ENCODE assay signal across 8 cellular contexts in the genomic region with DNA sequence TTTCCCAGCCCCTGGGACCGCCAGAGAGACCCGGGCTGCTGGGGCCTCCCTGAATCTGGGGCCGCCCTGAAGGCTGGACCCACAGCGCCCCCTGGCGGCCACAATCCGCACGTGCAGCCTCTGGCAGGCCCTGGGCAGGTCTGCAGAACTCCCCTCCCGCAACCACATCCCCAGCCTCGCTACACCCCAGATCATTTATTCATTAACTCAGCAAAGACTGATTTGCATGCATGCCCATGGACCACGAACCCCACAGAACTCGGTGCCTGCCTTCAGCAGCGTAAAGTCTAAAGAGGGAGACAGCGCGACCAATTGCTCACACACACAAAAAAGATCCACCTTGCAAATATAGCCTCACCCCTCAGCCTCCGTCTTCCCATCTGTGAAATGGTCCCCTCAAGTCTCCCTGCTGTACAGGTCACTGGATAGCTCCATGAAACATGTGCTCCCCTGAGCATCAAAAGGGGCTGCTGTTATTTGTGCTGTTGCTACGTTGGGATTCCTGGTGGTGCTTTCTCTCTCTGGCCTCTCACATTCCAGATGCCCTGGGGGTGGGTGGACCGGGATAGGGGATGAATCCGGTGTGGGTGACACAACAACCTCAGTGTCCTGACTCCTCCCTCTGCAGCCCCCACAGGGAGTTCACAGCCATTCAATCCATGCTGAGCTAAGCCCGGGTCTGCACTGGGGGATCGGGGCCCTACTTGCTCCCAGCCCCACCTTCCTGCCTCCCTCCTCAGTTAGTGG.
DNase-seq lines count a peak whose midpoint lies in the region; ATAC-seq and TF ChIP-seq lines count a peak whose summit lies in the region.

No MANE protein-coding gene starts in this region.

- no peaks in the 10 kb centered on the region for H3K27me3 ChIP-seq in BE2C
- no peaks in the 10 kb centered on the region for H3K27me3 ChIP-seq in endodermal cell (ENCODE audit: control insufficient read depth, insufficient read depth, low read length, poor library complexity, severe bottlenecking)
- H3K27me3 ChIP-seq in muscle layer of colon (ENCODE audit: control insufficient read depth in 1 of 2, insufficient read depth in 2 of 2, low read length in 2 of 2), result no peaks in the 10 kb centered on the region

- H3K36me3 Mint-ChIP-seq in endodermal cell (ENCODE audit: low read depth), result no peaks in the 10 kb centered on the region

- H3K27ac ChIP-seq in endodermal cell (ENCODE audit: low read depth, low read length) (no peak overlapping the region), muscle layer of colon (ENCODE audit: low read depth, low read length) (peak overlapping the region; percentile 67)

- H3K27me3 Mint-ChIP-seq in endodermal cell (ENCODE audit: insufficient read depth), result peaks cover 13% of the 10 kb centered on the region

- H3K4me1 Mint-ChIP-seq in endodermal cell, result peaks cover 3% of the 10 kb centered on the region

- H3K36me3 ChIP-seq in BE2C, result no peaks in the 10 kb centered on the region
- no peaks in the 10 kb centered on the region for H3K36me3 ChIP-seq in endodermal cell (ENCODE audit: control insufficient read depth, insufficient read depth, low read length)
- no peaks in the 10 kb centered on the region for H3K36me3 ChIP-seq in muscle layer of colon (ENCODE audit: insufficient read depth, low read length)

- ATAC-seq in GM18907 (IDR thresholded peaks at IDR 0.05; ENCODE audit: unreplicated experiment) (peak; percentile 84), HG03196 (IDR thresholded peaks at IDR 0.05; ENCODE audit: unreplicated experiment) (peak; percentile 68)

- H3K4me3 Mint-ChIP-seq in endodermal cell, result no peak overlapping the region

- H3K9me3 ChIP-seq in BE2C, result peaks cover 10% of the 10 kb centered on the region
- H3K9me3 ChIP-seq in endodermal cell (ENCODE audit: control insufficient read depth, low read length), result peaks cover 10% of the 10 kb centered on the region
- H3K9me3 ChIP-seq in muscle layer of colon (ENCODE audit: low read length), result no peaks in the 10 kb centered on the region

- H3K9ac ChIP-seq in endodermal cell (ENCODE audit: extremely low read depth, low read length, poor library complexity, severe bottlenecking) (no peak overlapping the region), muscle layer of colon (ENCODE audit: low read length) (no peak overlapping the region)

- TF ChIP-seq CTCF in BE2C (IDR thresholded peaks at IDR 0.05; ENCODE audit: low read depth, low read length) (peak; percentile 94), endodermal cell (conservative IDR thresholded peaks at IDR 0.05) (peak; percentile 99)

- no peak overlapping the region for H3K27ac Mint-ChIP-seq in endodermal cell

- H3K4me3 ChIP-seq in BE2C (ENCODE audit: low read depth, low read length) (no peak overlapping the region), endodermal cell (ENCODE audit: low read length) (no peak overlapping the region), muscle layer of colon (ENCODE audit: low read depth in 1 of 2, low read length in 2 of 2) (no peak overlapping the region)

- peaks cover 28% of the 10 kb centered on the region for H3K9me3 Mint-ChIP-seq in endodermal cell

- WGBS in endodermal cell (ENCODE audit: insufficient coverage in 1 of 2, insufficient read length in 1 of 2), 2 experiments, result 37 to 40% methylated on average over 5 to 20 of the region's 20 CpGs

- peak; percentile 83 for DNase-seq in BE2C
- DNase-seq in NCI-H748 treated with DMSO at 0.1 percent for 48 hours (lab: John Stamatoyannopoulos, UW), result peak; percentile 49
- DNase-seq in activated CD8-positive, alpha-beta memory T cell treated with anti-CD3 and anti-CD28 coated beads for 24 hours, result peak; percentile 98
- peak; percentile 97 for DNase-seq in endodermal cell
- peak; percentile 70 for DNase-seq in stimulated activated CD8-positive, alpha-beta memory T cell treated with anti-CD3 and anti-CD28 coated beads, Interleukin-7, amount 100 ng/mL, for 24 hours (ENCODE audit: low read depth)

- H3K4me1 ChIP-seq in BE2C, result peaks cover 4% of the 10 kb centered on the region; the same call in 1 of the 2 replicates
- no peaks in the 10 kb centered on the region for H3K4me1 ChIP-seq in endodermal cell (ENCODE audit: control insufficient read depth, insufficient read depth, low read length)
- peaks cover 43% of the 10 kb centered on the region for H3K4me1 ChIP-seq in muscle layer of colon (ENCODE audit: insufficient read depth, low read length)
